9 cellular contexts compared by ENCODE assay signal in genomic region chr18:13465476-13465875, GRCh38.
DNase-seq lines count a peak whose midpoint lies in the region; ATAC-seq and TF ChIP-seq lines count a peak whose summit lies in the region.
"Had no signal": no experiment of that assay in that cellular context is flagged by ENCODE, and none has a peak within 500 bp of the region (broad histone marks: within the 10 kb centered on the region; RNA-seq: fewer than 3 reads in every experiment).

No MANE protein-coding gene starts in this region.

- intact Hi-C loops in ascending aorta (cut with DNase I) = no loop called here

- DNase-seq in G401 (ENCODE audit: low spot score) (peak; percentile 66), ascending aorta (ENCODE audit: low spot score in 2 of 2) (peak in 1 of 2 donors; percentile 49), naive B cell (no peak), HUDEP-2 (lab: John Stamatoyannopoulos, UW; ENCODE audit: unreplicated experiment in 76 of 76) (no peak), nephron progenitor cell (no peak), NCI-H1092 treated with DMSO at 0.1 percent for 48 hours (lab: John Stamatoyannopoulos, UW) (no peak)
- DNase-seq: islet precursor cell had no signal

- ATAC-seq in HG03064 (IDR thresholded peaks at IDR 0.05; ENCODE audit: low read depth, unreplicated experiment) (peak; percentile 11), naive B cell (ENCODE audit: low read depth in 2 of 2) (no peak), GM18867 (IDR thresholded peaks at IDR 0.05; ENCODE audit: unreplicated experiment) (no peak)

- TF ChIP-seq CTCF in ascending aorta (IDR thresholded peaks at IDR 0.05) (no peak), nephron progenitor cell (IDR thresholded peaks at IDR 0.05) (no peak)

- no peaks in the 10 kb centered on the region for H3K9me3 ChIP-seq in ascending aorta

- H3K36me3 Mint-ChIP-seq in naive B cell (peaks cover 6 to 14% of the 10 kb centered on the region in 2 donors), nephron progenitor cell (ENCODE audit: low read depth) (peaks cover 5% of the 10 kb centered on the region)

- in situ Hi-C loops in G401 (cut with HindIII; ENCODE audit: low sequenced_read_pairs) = no loop called here

- H3K4me1 Mint-ChIP-seq in naive B cell = peaks cover 35 to 54% (median 53%) of the 10 kb centered on the region in 3 donors
- peaks cover 5% of the 10 kb centered on the region for H3K4me1 Mint-ChIP-seq in nephron progenitor cell

- H3K27me3 Mint-ChIP-seq in naive B cell (no peaks in the 10 kb centered on the region), nephron progenitor cell (ENCODE audit: low read depth, poor library complexity) (peaks cover 7% of the 10 kb centered on the region)

- peaks cover 3 to 11% of the 10 kb centered on the region in 2 donors for H3K4me1 ChIP-seq in ascending aorta

- peak overlapping the region; percentile 94 to 97 (median 97) for H3K27ac Mint-ChIP-seq in naive B cell
- H3K27ac Mint-ChIP-seq in nephron progenitor cell = no peak overlapping the region

- H3K27me3 ChIP-seq in ascending aorta = no peaks in the 10 kb centered on the region

- H3K9me3 Mint-ChIP-seq in naive B cell = peaks cover 0 to 16% (median 9%) of the 10 kb centered on the region in 7 donors
- H3K9me3 Mint-ChIP-seq in nephron progenitor cell = peaks cover 17% of the 10 kb centered on the region

- H3K4me3 ChIP-seq in ascending aorta = no peak overlapping the region

- no peaks in the 10 kb centered on the region for H3K36me3 ChIP-seq in ascending aorta

- H3K27ac ChIP-seq in ascending aorta = peak overlapping the region; percentile 31 to 36

- H3K4me3 Mint-ChIP-seq in naive B cell (peak overlapping the region; percentile 91 to 99 (median 96)), nephron progenitor cell (no peak overlapping the region)
